In genomic region chr1:172826096-172826741, GRCh38 we compare ENCODE assay signal across 1 cellular context.
TF ChIP-seq lines count a peak whose summit lies in the region.

No MANE protein-coding gene starts in this region.

TF ChIP-seq in GM23338, 12 proteins besides CTCF, POLR2A, EP300 and RAD21 (continued from another document):
- TF ChIP-seq, protein P1, sequence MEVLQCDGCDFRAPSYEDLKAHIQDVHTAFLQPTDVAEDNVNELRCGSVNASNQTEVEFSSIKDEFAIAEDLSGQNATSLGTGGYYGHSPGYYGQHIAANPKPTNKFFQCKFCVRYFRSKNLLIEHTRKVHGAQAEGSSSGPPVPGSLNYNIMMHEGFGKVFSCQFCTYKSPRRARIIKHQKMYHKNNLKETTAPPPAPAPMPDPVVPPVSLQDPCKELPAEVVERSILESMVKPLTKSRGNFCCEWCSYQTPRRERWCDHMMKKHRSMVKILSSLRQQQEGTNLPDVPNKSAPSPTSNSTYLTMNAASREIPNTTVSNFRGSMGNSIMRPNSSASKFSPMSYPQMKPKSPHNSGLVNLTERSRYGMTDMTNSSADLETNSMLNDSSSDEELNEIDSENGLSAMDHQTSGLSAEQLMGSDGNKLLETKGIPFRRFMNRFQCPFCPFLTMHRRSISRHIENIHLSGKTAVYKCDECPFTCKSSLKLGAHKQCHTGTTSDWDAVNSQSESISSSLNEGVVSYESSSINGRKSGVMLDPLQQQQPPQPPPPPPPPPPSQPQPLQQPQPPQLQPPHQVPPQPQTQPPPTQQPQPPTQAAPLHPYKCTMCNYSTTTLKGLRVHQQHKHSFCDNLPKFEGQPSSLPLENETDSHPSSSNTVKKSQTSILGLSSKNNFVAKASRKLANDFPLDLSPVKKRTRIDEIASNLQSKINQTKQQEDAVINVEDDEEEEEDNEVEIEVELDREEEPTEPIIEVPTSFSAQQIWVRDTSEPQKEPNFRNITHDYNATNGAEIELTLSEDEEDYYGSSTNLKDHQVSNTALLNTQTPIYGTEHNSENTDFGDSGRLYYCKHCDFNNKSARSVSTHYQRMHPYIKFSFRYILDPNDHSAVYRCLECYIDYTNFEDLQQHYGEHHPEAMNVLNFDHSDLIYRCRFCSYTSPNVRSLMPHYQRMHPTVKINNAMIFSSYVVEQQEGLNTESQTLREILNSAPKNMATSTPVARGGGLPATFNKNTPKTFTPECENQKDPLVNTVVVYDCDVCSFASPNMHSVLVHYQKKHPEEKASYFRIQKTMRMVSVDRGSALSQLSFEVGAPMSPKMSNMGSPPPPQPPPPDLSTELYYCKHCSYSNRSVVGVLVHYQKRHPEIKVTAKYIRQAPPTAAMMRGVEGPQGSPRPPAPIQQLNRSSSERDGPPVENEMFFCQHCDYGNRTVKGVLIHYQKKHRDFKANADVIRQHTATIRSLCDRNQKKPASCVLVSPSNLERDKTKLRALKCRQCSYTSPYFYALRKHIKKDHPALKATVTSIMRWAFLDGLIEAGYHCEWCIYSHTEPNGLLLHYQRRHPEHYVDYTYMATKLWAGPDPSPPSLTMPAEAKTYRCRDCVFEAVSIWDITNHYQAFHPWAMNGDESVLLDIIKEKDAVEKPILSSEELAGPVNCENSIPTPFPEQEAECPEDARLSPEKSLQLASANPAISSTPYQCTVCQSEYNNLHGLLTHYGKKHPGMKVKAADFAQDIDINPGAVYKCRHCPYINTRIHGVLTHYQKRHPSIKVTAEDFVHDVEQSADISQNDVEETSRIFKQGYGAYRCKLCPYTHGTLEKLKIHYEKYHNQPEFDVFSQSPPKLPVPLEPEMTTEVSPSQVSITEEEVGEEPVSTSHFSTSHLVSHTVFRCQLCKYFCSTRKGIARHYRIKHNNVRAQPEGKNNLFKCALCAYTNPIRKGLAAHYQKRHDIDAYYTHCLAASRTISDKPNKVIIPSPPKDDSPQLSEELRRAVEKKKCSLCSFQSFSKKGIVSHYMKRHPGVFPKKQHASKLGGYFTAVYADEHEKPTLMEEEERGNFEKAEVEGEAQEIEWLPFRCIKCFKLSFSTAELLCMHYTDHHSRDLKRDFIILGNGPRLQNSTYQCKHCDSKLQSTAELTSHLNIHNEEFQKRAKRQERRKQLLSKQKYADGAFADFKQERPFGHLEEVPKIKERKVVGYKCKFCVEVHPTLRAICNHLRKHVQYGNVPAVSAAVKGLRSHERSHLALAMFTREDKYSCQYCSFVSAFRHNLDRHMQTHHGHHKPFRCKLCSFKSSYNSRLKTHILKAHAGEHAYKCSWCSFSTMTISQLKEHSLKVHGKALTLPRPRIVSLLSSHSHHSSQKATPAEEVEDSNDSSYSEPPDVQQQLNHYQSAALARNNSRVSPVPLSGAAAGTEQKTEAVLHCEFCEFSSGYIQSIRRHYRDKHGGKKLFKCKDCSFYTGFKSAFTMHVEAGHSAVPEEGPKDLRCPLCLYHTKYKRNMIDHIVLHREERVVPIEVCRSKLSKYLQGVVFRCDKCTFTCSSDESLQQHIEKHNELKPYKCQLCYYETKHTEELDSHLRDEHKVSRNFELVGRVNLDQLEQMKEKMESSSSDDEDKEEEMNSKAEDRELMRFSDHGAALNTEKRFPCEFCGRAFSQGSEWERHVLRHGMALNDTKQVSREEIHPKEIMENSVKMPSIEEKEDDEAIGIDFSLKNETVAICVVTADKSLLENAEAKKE (CRISPR knock-in tag; IDR thresholded peaks at IDR 0.05) = no peak
- no peak for TF ChIP-seq EZH2phosphoT487 (IDR thresholded peaks at IDR 0.05; ENCODE audit: unreplicated experiment)
